ENCODE assay signal across 1 cellular context in the genomic region with DNA sequence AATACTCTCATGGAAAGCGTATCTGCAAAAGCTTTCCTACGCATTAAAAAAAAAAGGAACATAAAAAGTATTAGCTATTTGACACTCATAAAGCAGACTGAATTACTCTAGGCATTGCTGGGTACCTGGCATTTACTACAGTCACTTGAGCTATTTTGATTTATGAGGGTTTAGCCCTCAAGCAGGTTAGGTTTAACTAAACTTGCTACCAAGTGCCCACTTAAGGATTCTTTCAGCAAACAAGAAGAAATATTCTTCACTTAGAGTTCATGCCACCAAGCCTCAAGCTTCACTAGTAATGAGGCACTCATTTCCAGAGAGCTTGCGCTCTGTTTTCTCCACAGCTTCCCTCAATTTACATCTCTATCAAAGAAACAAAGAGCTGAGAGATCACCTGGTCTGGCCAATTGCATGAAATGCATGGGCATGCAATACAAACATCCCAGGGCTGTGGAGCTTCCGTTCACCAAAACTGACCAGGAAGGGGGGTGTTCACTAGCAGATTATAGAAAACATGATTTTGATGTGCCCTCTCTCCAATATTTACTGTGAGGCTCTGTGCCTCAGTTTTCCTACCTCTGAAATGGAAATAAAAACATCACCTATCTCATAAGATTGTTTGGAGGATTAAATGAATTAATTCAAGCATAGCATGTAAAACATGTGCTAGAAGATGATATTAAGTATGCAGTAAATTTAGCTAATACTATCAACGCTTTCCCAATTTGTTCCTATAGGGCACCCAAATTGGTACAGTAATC.
TF ChIP-seq lines count a peak whose summit lies in the region.

No MANE protein-coding gene starts in this region.

TF ChIP-seq in GM23338, 12 proteins besides CTCF, POLR2A, EP300 and RAD21 (continued from another document):
- TF ChIP-seq ETS1 (IDR thresholded peaks at IDR 0.05), result peak; percentile 41; the same call in 1 of the 2 replicates
- TF ChIP-seq, protein P1, sequence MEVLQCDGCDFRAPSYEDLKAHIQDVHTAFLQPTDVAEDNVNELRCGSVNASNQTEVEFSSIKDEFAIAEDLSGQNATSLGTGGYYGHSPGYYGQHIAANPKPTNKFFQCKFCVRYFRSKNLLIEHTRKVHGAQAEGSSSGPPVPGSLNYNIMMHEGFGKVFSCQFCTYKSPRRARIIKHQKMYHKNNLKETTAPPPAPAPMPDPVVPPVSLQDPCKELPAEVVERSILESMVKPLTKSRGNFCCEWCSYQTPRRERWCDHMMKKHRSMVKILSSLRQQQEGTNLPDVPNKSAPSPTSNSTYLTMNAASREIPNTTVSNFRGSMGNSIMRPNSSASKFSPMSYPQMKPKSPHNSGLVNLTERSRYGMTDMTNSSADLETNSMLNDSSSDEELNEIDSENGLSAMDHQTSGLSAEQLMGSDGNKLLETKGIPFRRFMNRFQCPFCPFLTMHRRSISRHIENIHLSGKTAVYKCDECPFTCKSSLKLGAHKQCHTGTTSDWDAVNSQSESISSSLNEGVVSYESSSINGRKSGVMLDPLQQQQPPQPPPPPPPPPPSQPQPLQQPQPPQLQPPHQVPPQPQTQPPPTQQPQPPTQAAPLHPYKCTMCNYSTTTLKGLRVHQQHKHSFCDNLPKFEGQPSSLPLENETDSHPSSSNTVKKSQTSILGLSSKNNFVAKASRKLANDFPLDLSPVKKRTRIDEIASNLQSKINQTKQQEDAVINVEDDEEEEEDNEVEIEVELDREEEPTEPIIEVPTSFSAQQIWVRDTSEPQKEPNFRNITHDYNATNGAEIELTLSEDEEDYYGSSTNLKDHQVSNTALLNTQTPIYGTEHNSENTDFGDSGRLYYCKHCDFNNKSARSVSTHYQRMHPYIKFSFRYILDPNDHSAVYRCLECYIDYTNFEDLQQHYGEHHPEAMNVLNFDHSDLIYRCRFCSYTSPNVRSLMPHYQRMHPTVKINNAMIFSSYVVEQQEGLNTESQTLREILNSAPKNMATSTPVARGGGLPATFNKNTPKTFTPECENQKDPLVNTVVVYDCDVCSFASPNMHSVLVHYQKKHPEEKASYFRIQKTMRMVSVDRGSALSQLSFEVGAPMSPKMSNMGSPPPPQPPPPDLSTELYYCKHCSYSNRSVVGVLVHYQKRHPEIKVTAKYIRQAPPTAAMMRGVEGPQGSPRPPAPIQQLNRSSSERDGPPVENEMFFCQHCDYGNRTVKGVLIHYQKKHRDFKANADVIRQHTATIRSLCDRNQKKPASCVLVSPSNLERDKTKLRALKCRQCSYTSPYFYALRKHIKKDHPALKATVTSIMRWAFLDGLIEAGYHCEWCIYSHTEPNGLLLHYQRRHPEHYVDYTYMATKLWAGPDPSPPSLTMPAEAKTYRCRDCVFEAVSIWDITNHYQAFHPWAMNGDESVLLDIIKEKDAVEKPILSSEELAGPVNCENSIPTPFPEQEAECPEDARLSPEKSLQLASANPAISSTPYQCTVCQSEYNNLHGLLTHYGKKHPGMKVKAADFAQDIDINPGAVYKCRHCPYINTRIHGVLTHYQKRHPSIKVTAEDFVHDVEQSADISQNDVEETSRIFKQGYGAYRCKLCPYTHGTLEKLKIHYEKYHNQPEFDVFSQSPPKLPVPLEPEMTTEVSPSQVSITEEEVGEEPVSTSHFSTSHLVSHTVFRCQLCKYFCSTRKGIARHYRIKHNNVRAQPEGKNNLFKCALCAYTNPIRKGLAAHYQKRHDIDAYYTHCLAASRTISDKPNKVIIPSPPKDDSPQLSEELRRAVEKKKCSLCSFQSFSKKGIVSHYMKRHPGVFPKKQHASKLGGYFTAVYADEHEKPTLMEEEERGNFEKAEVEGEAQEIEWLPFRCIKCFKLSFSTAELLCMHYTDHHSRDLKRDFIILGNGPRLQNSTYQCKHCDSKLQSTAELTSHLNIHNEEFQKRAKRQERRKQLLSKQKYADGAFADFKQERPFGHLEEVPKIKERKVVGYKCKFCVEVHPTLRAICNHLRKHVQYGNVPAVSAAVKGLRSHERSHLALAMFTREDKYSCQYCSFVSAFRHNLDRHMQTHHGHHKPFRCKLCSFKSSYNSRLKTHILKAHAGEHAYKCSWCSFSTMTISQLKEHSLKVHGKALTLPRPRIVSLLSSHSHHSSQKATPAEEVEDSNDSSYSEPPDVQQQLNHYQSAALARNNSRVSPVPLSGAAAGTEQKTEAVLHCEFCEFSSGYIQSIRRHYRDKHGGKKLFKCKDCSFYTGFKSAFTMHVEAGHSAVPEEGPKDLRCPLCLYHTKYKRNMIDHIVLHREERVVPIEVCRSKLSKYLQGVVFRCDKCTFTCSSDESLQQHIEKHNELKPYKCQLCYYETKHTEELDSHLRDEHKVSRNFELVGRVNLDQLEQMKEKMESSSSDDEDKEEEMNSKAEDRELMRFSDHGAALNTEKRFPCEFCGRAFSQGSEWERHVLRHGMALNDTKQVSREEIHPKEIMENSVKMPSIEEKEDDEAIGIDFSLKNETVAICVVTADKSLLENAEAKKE (CRISPR knock-in tag; IDR thresholded peaks at IDR 0.05), result peak; percentile 77
- TF ChIP-seq ZNF331 (CRISPR knock-in tag; IDR thresholded peaks at IDR 0.05; ENCODE audit: low read depth), result no peak
